8 cellular contexts compared by ENCODE assay signal in genomic region chr11:86954288-86955110, GRCh38. TPM values are rescaled to one million over a fixed set of nuclear protein-coding genes. Genes with fewer than 3 reads are reported as not detected.
DNase-seq lines count a peak whose midpoint lies in the region; ATAC-seq and TF ChIP-seq lines count a peak whose summit lies in the region.

No MANE protein-coding gene starts in this region.

- H3K4me3 ChIP-seq in trophoblast cell (ENCODE audit: low read depth, low read length) = peak overlapping the region; percentile 80

- peaks cover 13% of the 10 kb centered on the region for H3K79me1 ChIP-seq in trophoblast cell (ENCODE audit: low read length)

- peaks cover 4% of the 10 kb centered on the region for H3K79me2 ChIP-seq in trophoblast cell (ENCODE audit: control insufficient read depth, insufficient read depth, low read length, poor library complexity)

- H3K9ac ChIP-seq in trophoblast cell (ENCODE audit: low read length) = peak overlapping the region; percentile 49

- H4K8ac ChIP-seq in trophoblast cell (ENCODE audit: low read depth, low read length) = peak overlapping the region; percentile 70

- H4K91ac ChIP-seq in trophoblast cell (ENCODE audit: low read depth, low read length) = no peak overlapping the region

- H2BK12ac ChIP-seq in trophoblast cell (ENCODE audit: low read length) = no peak overlapping the region

- H3K23ac ChIP-seq in trophoblast cell (ENCODE audit: low read length) = no peak overlapping the region

- peak overlapping the region; percentile 54 for H2BK5ac ChIP-seq in trophoblast cell (ENCODE audit: low read depth, low read length, poor library complexity)

- WGBS in trophoblast cell (ENCODE audit: extremely low coverage, insufficient coverage, insufficient read length) = no CpG with 5 or more reads among the region's 43 CpGs

- H2AFZ ChIP-seq in trophoblast cell (ENCODE audit: insufficient read depth, low read length, poor library complexity) = peak overlapping the region; percentile 73

- H3K18ac ChIP-seq in trophoblast cell (ENCODE audit: low read length) = peak overlapping the region; percentile 72

- peak overlapping the region; percentile 99 for H3K4me2 ChIP-seq in trophoblast cell (ENCODE audit: low read length)

- peak; percentile 2 for ATAC-seq in HG02759 (IDR thresholded peaks at IDR 0.05; ENCODE audit: unreplicated experiment)
- no peak for ATAC-seq in HG03139 (IDR thresholded peaks at IDR 0.05; ENCODE audit: unreplicated experiment)

- H3K36me3 ChIP-seq in trophoblast cell (ENCODE audit: control insufficient read depth in 1 of 2, insufficient read depth in 2 of 2, low read length in 2 of 2) = peaks cover 3 to 10% of the 10 kb centered on the region in 2 experiments

- peak overlapping the region; percentile 35 for H4K12ac ChIP-seq in trophoblast cell (ENCODE audit: low read depth, low read length)

- peak overlapping the region; percentile 13 for H3K4ac ChIP-seq in trophoblast cell (ENCODE audit: low read depth, low read length)

- H2AK5ac ChIP-seq in trophoblast cell (ENCODE audit: low read length) = no peak overlapping the region

- H3K14ac ChIP-seq in trophoblast cell (ENCODE audit: low read length) = peak overlapping the region; percentile 74

- H3K9me3 ChIP-seq in trophoblast cell (ENCODE audit: insufficient read depth, low read depth, low read length) = no peaks in the 10 kb centered on the region

- H3K27me3 ChIP-seq in trophoblast cell (ENCODE audit: insufficient read depth, low read length) = no peaks in the 10 kb centered on the region

- no peak overlapping the region for H2BK120ac ChIP-seq in trophoblast cell (ENCODE audit: insufficient read depth, low read length, poor library complexity)

- peaks cover 8 to 9% of the 10 kb centered on the region in 2 experiments for H3K4me1 ChIP-seq in trophoblast cell (ENCODE audit: control insufficient read depth in 1 of 2, insufficient read depth in 2 of 2, low read length in 2 of 2)

- TF ChIP-seq CTCF in VCaP (conservative IDR thresholded peaks at IDR 0.05) = no peak

- peak overlapping the region; percentile 94 for H3K27ac ChIP-seq in VCaP
- H3K27ac ChIP-seq in trophoblast cell (ENCODE audit: low read depth, low read length) = peak overlapping the region; percentile 31

- peak; percentile 34 for DNase-seq in Daoy (ENCODE audit: low read depth)
- DNase-seq in germinal center (ENCODE audit: low spot score) = peak; percentile 7
- no peak for DNase-seq in trophoblast cell
- DNase-seq in activated gamma-delta T cell (lab: John Stamatoyannopoulos, UW) = no peak
- no peak for DNase-seq in medulla oblongata (ENCODE audit: extremely low spot score)

RNA-seq across cellular contexts. Expression of gene FZD4, which starts 0.7 kb away (rescaled TPM):
- 1.9 and 2.9 TPM in 2 replicates for total RNA-seq in Daoy (2014; rRNA removed; shearing (Covaris generic))
- polyA plus RNA-seq in trophoblast cell (2013) = 2.8 and 3.0 TPM in 2 replicates

Comparison
In these comparisons a context has a peak if more than half of its experiments do, and no peak if none do; other contexts are left out.
1. DNase-seq: peak in Daoy (single experiment) and germinal center (single experiment); none in trophoblast cell (0 of 2), activated gamma-delta T cell (single experiment) and medulla oblongata (single experiment).